In genomic region chr9:133144142-133144886, GRCh38 we compare ENCODE assay signal across 8 cellular contexts. TPM values are rescaled to one million over a fixed set of nuclear protein-coding genes. Genes with fewer than 3 reads are reported as not detected.
DNase-seq lines count a peak whose midpoint lies in the region; ATAC-seq and TF ChIP-seq lines count a peak whose summit lies in the region.

No MANE protein-coding gene starts in this region.

- H3K4me3 Mint-ChIP-seq in CD4-positive, CD25-positive, alpha-beta regulatory T cell, result peak overlapping the region; percentile 85 to 97 (median 92)

- H3K4me1 ChIP-seq in CD4-positive, CD25-positive, alpha-beta regulatory T cell (ENCODE audit: control insufficient read depth, insufficient read depth, low read length, poor library complexity, severe bottlenecking), result peaks cover 86% of the 10 kb centered on the region
- peaks cover 14% of the 10 kb centered on the region for H3K4me1 ChIP-seq in SJCRH30
- H3K4me1 ChIP-seq in ovary (ENCODE audit: insufficient read depth), result peaks cover 14% of the 10 kb centered on the region
- H3K4me1 ChIP-seq in tibial artery, result peaks cover 3 to 48% (median 27%) of the 10 kb centered on the region in 4 donors

- 7% methylated on average over 49 to 52 of the region's 52 CpGs for WGBS in ovary, 3 donors

- H3K4me1 Mint-ChIP-seq in CD4-positive, CD25-positive, alpha-beta regulatory T cell, result peaks cover 8 to 78% (median 31%) of the 10 kb centered on the region in 4 donors

- H3K27ac ChIP-seq in CD4-positive, CD25-positive, alpha-beta regulatory T cell (ENCODE audit: insufficient read depth, low read length, poor library complexity, severe bottlenecking), result peak overlapping the region; percentile 98
- H3K27ac ChIP-seq in SJCRH30 (peak overlapping the region; percentile 37), ovary (no peak overlapping the region), tibial artery (no peak overlapping the region)

- H3K27ac Mint-ChIP-seq in CD4-positive, CD25-positive, alpha-beta regulatory T cell, result peak overlapping the region; percentile 96 to 98 (median 97)

- no peaks in the 10 kb centered on the region for H3K27me3 ChIP-seq in CD4-positive, CD25-positive, alpha-beta regulatory T cell (ENCODE audit: control insufficient read depth, insufficient read depth, low read length)
- H3K27me3 ChIP-seq in SJCRH30 (no peaks in the 10 kb centered on the region), ovary (no peaks in the 10 kb centered on the region), tibial artery (no peaks in the 10 kb centered on the region)

- TF ChIP-seq EP300 in ovary (IDR thresholded peaks at IDR 0.05), result no peak

- peak; percentile 22 for TF ChIP-seq POLR2A in ovary (IDR thresholded peaks at IDR 0.05)

- peak overlapping the region; percentile 63 for H3K4me3 ChIP-seq in CD4-positive, CD25-positive, alpha-beta regulatory T cell (ENCODE audit: low read depth, low read length)
- H3K4me3 ChIP-seq in SJCRH30 (peak overlapping the region; percentile 51), ovary (peak overlapping the region; percentile 38), tibial artery (peak overlapping the region; percentile 34 to 41)

- H3K27me3 Mint-ChIP-seq in CD4-positive, CD25-positive, alpha-beta regulatory T cell, result no peaks in the 10 kb centered on the region

- H3K36me3 Mint-ChIP-seq in CD4-positive, CD25-positive, alpha-beta regulatory T cell, result no peaks in the 10 kb centered on the region

- TF ChIP-seq CTCF in ovary (IDR thresholded peaks at IDR 0.05) (peak; percentile 98 to 99 (median 98)), tibial artery (IDR thresholded peaks at IDR 0.05) (peak; percentile 96 to 98)

- H3K9me3 ChIP-seq in CD4-positive, CD25-positive, alpha-beta regulatory T cell (ENCODE audit: control insufficient read depth in 2 of 2, low read length in 2 of 2), result no peaks in the 10 kb centered on the region
- H3K9me3 ChIP-seq in SJCRH30 (replicated peaks) (no peaks in the 10 kb centered on the region), ovary (no peaks in the 10 kb centered on the region), tibial artery (no peaks in the 10 kb centered on the region)

- H3K36me3 ChIP-seq in CD4-positive, CD25-positive, alpha-beta regulatory T cell (ENCODE audit: control insufficient read depth, insufficient read depth, low read length), result no peaks in the 10 kb centered on the region
- H3K36me3 ChIP-seq in SJCRH30, result no peaks in the 10 kb centered on the region
- no peaks in the 10 kb centered on the region for H3K36me3 ChIP-seq in ovary
- H3K36me3 ChIP-seq in tibial artery, result no peaks in the 10 kb centered on the region

- ATAC-seq in CD4-positive, CD25-positive, alpha-beta regulatory T cell (ENCODE audit: low read depth in 2 of 2), result peak; percentile 73 to 77
- ATAC-seq in GM19438 (IDR thresholded peaks at IDR 0.05; ENCODE audit: low read depth, unreplicated experiment), result peak; percentile 46

- intact Hi-C loops in ovary (cut with DNase I) (loop anchor here (2.0 to 10.0 kb wide), 3 partner anchors 42 to 100 kb away; no protein-coding TSS in a partner anchor), tibial artery (cut with DNase I; ENCODE audit: low total_unique reads) (loop anchor here (2.0 kb wide), 1 partner anchor 42 kb away; no protein-coding TSS in a partner anchor)

- H3K9me3 Mint-ChIP-seq in CD4-positive, CD25-positive, alpha-beta regulatory T cell, result peaks cover 0 to 2% (median 0%) of the 10 kb centered on the region in 7 donors

- peak; percentile 81 to 97 (median 92) for DNase-seq in CD4-positive, CD25-positive, alpha-beta regulatory T cell
- peak; percentile 98 for DNase-seq in HuH-7 (ENCODE audit: low spot score)
- DNase-seq in SJCRH30, result peak; percentile 84 to 85
- peak; percentile 96 for DNase-seq in activated gamma-delta T cell treated with Interleukin-2 at 50 U/mL for 16 hours
- peak; percentile 72 for DNase-seq in globus pallidus (ENCODE audit: low spot score)
- DNase-seq in ovary, result peak in 4 of 5 donors; percentile 73 to 79 (median 75)
- peak; percentile 73 to 79 for DNase-seq in tibial artery

RNA-seq across cellular contexts. Expression of gene GBGT1, which starts 19.4 kb away (rescaled TPM):
- total RNA-seq in CD4-positive, CD25-positive, alpha-beta regulatory T cell, result 1.5 TPM
- 1 to 10 TPM in 1 of 4 donors, under 1 TPM in 1, not detected in 2; 0.67 to 1.6 TPM for polyA plus RNA-seq in CD4-positive, CD25-positive, alpha-beta regulatory T cell
- 1.2 TPM in 2 replicates for total RNA-seq in SJCRH30 (2014; rRNA removed; shearing (Covaris generic))
- total RNA-seq in ovary, result 10 to 100 TPM; 11.0 to 43.3 (median 25.9) TPM
- polyA plus RNA-seq in ovary, result 10 to 100 TPM in 1 of 2 donors, 1 to 10 TPM in 1; 3.9 to 12.9 TPM

RNA-seq across cellular contexts. Expression of gene RALGDS, which starts 23.3 kb away (rescaled TPM):
- 228 TPM for total RNA-seq in CD4-positive, CD25-positive, alpha-beta regulatory T cell
- polyA plus RNA-seq in CD4-positive, CD25-positive, alpha-beta regulatory T cell, result 10 to 100 TPM; 34.6 to 64.2 (median 49.2) TPM
- 21.5 and 26.9 TPM in 2 replicates for total RNA-seq in SJCRH30 (2014; rRNA removed; shearing (Covaris generic))
- 100 to 1,000 TPM in 1 of 7 donors, 10 to 100 TPM in 6; 26.6 to 139 (median 48.8) TPM for total RNA-seq in ovary
- polyA plus RNA-seq in ovary, result 10 to 100 TPM; 26.2 to 55.4 TPM

Comparison
In these comparisons a context has a peak if more than half of its experiments do, and no peak if none do; other contexts are left out.
1. H3K27ac ChIP-seq: peak in CD4-positive, CD25-positive, alpha-beta regulatory T cell (single experiment) and SJCRH30 (single experiment); none in ovary (0 of 2) and tibial artery (0 of 2).
2. Peak in every context shown above with its lines, with median percentiles within 50 percentile points of each other: DNase-seq and H3K4me3 ChIP-seq.